Comparison of ENCODE assay signal across 9 cellular contexts in genomic region chr11:43687120-43687791, GRCh38. TPM values are rescaled to one million over a fixed set of nuclear protein-coding genes. Genes with fewer than 3 reads are reported as not detected.
DNase-seq lines count a peak whose midpoint lies in the region; ATAC-seq and TF ChIP-seq lines count a peak whose summit lies in the region.
"Had no signal": no experiment of that assay in that cellular context is flagged by ENCODE, and none has a peak within 500 bp of the region (broad histone marks: within the 10 kb centered on the region; RNA-seq: fewer than 3 reads in every experiment).

No MANE protein-coding gene starts in this region.

- BruUV-seq in Caco-2 (replicated peaks; lab: Mats Ljungman, UMichigan): no TSS peak

- ATAC-seq in RWPE2 (ENCODE audit: low read depth): peak; percentile 97

- CTCF ChIA-PET in Caco-2 (lab: Charles Lee): no interaction called here

- intact Hi-C loops in Caco-2 (cut with micrococcal nuclease; ENCODE audit: unreplicated experiment): no loop called here

- H3K36me3 Mint-ChIP-seq in Caco-2 (ENCODE audit: insufficient read depth, unreplicated experiment): peaks cover 53% of the 10 kb centered on the region

- POLR2A ChIA-PET in Caco-2 (lab: Charles Lee): no interaction called here

- no peak for TF ChIP-seq CTCF in Caco-2 (IDR thresholded peaks at IDR 0.05; ENCODE audit: insufficient read depth in 1 of 2, low read depth in 1 of 2, low read length in 1 of 2, severe bottlenecking in 1 of 2, unreplicated experiment in 1 of 2)
- no peak for TF ChIP-seq CTCF in RWPE2 (IDR thresholded peaks at IDR 0.05; ENCODE audit: poor library complexity, severe bottlenecking)
- no peak for TF ChIP-seq CTCF in fibroblast of villous mesenchyme (IDR thresholded peaks at IDR 0.05; ENCODE audit: insufficient read depth, low read depth, low read length)

- H3K27me3 Mint-ChIP-seq in Caco-2 (ENCODE audit: insufficient read depth, unreplicated experiment): no peaks in the 10 kb centered on the region
- H3K27me3 Mint-ChIP-seq: brain had no signal

- H3K4me1 ChIP-seq in Caco-2 (peaks cover 21% of the 10 kb centered on the region), RWPE2 (ENCODE audit: insufficient read depth, poor library complexity, severe bottlenecking) (peaks cover 31% of the 10 kb centered on the region)

- H3K27me3 ChIP-seq in Caco-2 (replicated peaks; ENCODE audit: control insufficient read depth, insufficient read depth, low read length) (no peaks in the 10 kb centered on the region), RWPE2 (ENCODE audit: insufficient read depth, poor library complexity, severe bottlenecking) (no peaks in the 10 kb centered on the region)

- peaks cover 3% of the 10 kb centered on the region; the same call in 1 of the 2 replicates for H3K36me3 ChIP-seq in Caco-2 (ENCODE audit: control insufficient read depth, insufficient read depth, low read length)
- peaks cover 52% of the 10 kb centered on the region for H3K36me3 ChIP-seq in RWPE2 (ENCODE audit: low read depth)

- H3K9me3 ChIP-seq in Caco-2 (no peaks in the 10 kb centered on the region), RWPE2 (ENCODE audit: severe bottlenecking) (no peaks in the 10 kb centered on the region)

- no peaks in the 10 kb centered on the region for H3K9me3 Mint-ChIP-seq in Caco-2 (ENCODE audit: unreplicated experiment)

- peak overlapping the region; percentile 61 for H3K27ac ChIP-seq in RWPE2 (ENCODE audit: poor library complexity, severe bottlenecking)

- H3K4me1 Mint-ChIP-seq in Caco-2 (ENCODE audit: low read depth, unreplicated experiment): peaks cover 27% of the 10 kb centered on the region

- H3K4me3 ChIP-seq in Caco-2 (ENCODE audit: low read depth, low read length) (no peak overlapping the region), RWPE2 (ENCODE audit: severe bottlenecking) (no peak overlapping the region), fibroblast of villous mesenchyme (ENCODE audit: low read depth, low read length) (no peak overlapping the region)

- H3K27ac Mint-ChIP-seq in Caco-2 (ENCODE audit: unreplicated experiment): peak overlapping the region; percentile 9

- DNase-seq in Caco-2 (no peak), RWPE2 (ENCODE audit: low spot score) (no peak), fibroblast of villous mesenchyme (ENCODE audit: low read depth) (peak; percentile 52), myocyte (ENCODE audit: low read depth) (peak; percentile 47), COLO829 (ENCODE audit: low spot score) (no peak), D341Med (ENCODE audit: low spot score) (no peak), NCI-H1694 treated with DMSO at 0.1 percent for 48 hours (lab: John Stamatoyannopoulos, UW) (no peak)
- DNase-seq in activated CD4-positive, alpha-beta T cell treated with anti-CD3 and anti-CD28 coated beads for 48 hours: no peak

- H3K4me3 Mint-ChIP-seq in Caco-2 (ENCODE audit: unreplicated experiment): no peak overlapping the region
- H3K4me3 Mint-ChIP-seq: brain had no signal

RNA-seq across cellular contexts. Expression of gene HSD17B12, which starts 6.7 kb away (rescaled TPM):
- total RNA-seq in Caco-2 (2022): 147 and 155 TPM in 2 replicates
- 107 and 148 TPM in 2 replicates for total RNA-seq in fibroblast of villous mesenchyme
- 51.9 and 82.2 TPM in 2 replicates for total RNA-seq in myocyte
- 24.1 TPM for polyA plus RNA-seq in myocyte (2012)

Comparison
In these comparisons a context has a peak if more than half of its experiments do, and no peak if none do; other contexts are left out.
1. DNase-seq: peak in fibroblast of villous mesenchyme (single experiment) and myocyte (single experiment); none in Caco-2 (0 of 2), RWPE2 (single experiment), COLO829 (single experiment), activated CD4-positive, alpha-beta T cell treated with anti-CD3 and anti-CD28 coated beads for 48 hours (single experiment), D341Med (single experiment) and NCI-H1694 treated with DMSO at 0.1 percent for 48 hours (single experiment).